In the genomic region with DNA sequence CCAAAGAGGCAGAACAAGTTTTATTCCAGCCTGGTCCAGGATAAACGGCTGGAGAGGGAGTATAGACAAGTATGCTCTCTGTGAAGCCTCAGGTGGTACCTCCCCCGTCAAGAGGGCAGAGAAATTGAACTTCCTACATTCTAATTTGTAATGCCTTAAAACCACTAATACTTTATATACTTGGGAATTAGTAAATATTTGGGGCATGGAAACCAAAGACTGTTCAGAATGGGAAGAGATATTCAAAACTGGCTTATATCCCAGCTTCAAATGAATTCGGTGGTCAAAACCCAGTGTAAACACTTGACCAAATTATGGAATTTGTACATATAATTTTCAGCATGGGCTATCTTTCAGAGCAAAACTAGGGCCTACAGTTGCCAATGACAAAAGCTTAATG, we compare ENCODE assay signal across 29 cellular contexts.
"Had no signal": no experiment of that assay in that cellular context is flagged by ENCODE, and none has a peak within 500 bp of the region (broad histone marks: within the 10 kb centered on the region; RNA-seq: fewer than 3 reads in every experiment).

No MANE protein-coding gene starts in this region.

- H3K27ac Mint-ChIP-seq: immature natural killer cell; mesothelial cell of epicardium; naive B cell; natural killer cell; nephron progenitor cell; neural progenitor cell; progenitor cell of endocrine pancreas; stimulated activated memory B cell treated with anti-CD40 and anti-IgM and Interleukin-4, amounts not matched to agents 10 μg/mL and 1 μg/mL and 100 μg/mL, for 72 hours; stimulated activated naive CD8-positive, alpha-beta T cell treated with anti-CD3 and anti-CD28 coated beads, Interleukin-15, amount 100 ng/mL, for 72 hours had no signal

- H3K9me3 Mint-ChIP-seq: immature natural killer cell; mesothelial cell of epicardium; naive B cell; natural killer cell; neural progenitor cell; stimulated activated memory B cell treated with anti-CD40 and anti-IgM and Interleukin-4, amounts not matched to agents 10 μg/mL and 1 μg/mL and 100 μg/mL, for 72 hours; stimulated activated naive CD8-positive, alpha-beta T cell treated with anti-CD3 and anti-CD28 coated beads, Interleukin-15, amount 100 ng/mL, for 72 hours had no signal

- H3K4me1 Mint-ChIP-seq: immature natural killer cell; mesothelial cell of epicardium; naive B cell; natural killer cell; neural progenitor cell; stimulated activated memory B cell treated with anti-CD40 and anti-IgM and Interleukin-4, amounts not matched to agents 10 μg/mL and 1 μg/mL and 100 μg/mL, for 72 hours; stimulated activated naive CD8-positive, alpha-beta T cell treated with anti-CD3 and anti-CD28 coated beads, Interleukin-15, amount 100 ng/mL, for 72 hours had no signal

- H3K4me3 ChIP-seq: left ventricle myocardium inferior, lung, neural progenitor cell, ovary, right atrium auricular region, right lobe of liver, smooth muscle cell, testis, thyroid gland, transverse colon, upper lobe of left lung, vagina had no signal

- H3K27me3 Mint-ChIP-seq: naive B cell; stimulated activated memory B cell treated with anti-CD40 and anti-IgM and Interleukin-4, amounts not matched to agents 10 μg/mL and 1 μg/mL and 100 μg/mL, for 72 hours; stimulated activated naive CD8-positive, alpha-beta T cell treated with anti-CD3 and anti-CD28 coated beads, Interleukin-15, amount 100 ng/mL, for 72 hours had no signal

- ATAC-seq: natural killer cell; right lobe of liver; stimulated activated memory B cell treated with anti-CD40 and anti-IgM and Interleukin-4, amounts not matched to agents 10 μg/mL and 1 μg/mL and 100 μg/mL, for 72 hours; stimulated activated naive CD8-positive, alpha-beta T cell treated with anti-CD3 and anti-CD28 coated beads, Interleukin-15, amount 100 ng/mL, for 72 hours had no signal

- H3K36me3 Mint-ChIP-seq: immature natural killer cell; naive B cell; natural killer cell; stimulated activated memory B cell treated with anti-CD40 and anti-IgM and Interleukin-4, amounts not matched to agents 10 μg/mL and 1 μg/mL and 100 μg/mL, for 72 hours had no signal

- H3K4me3 Mint-ChIP-seq: immature natural killer cell; mesothelial cell of epicardium; naive B cell; natural killer cell; nephron progenitor cell; neural progenitor cell; stimulated activated memory B cell treated with anti-CD40 and anti-IgM and Interleukin-4, amounts not matched to agents 10 μg/mL and 1 μg/mL and 100 μg/mL, for 72 hours; stimulated activated naive CD8-positive, alpha-beta T cell treated with anti-CD3 and anti-CD28 coated beads, Interleukin-15, amount 100 ng/mL, for 72 hours had no signal

- DNase-seq: hypothalamus; immature natural killer cell; left ventricle myocardium inferior; mesendoderm; naive B cell; natural killer cell; nephron progenitor cell; occipital lobe; ovary; right lobe of liver; stimulated activated CD4-positive, alpha-beta T cell treated with anti-CD3 and anti-CD28 coated beads, Interleukin-1b, Interleukin-23, amount 100 ng/mL, for 48 hours; stimulated activated CD4-positive, alpha-beta T cell treated with anti-CD3 and anti-CD28 coated beads, Interleukin-2, amount 100 ng/mL, for 48 hours; stimulated activated CD4-positive, alpha-beta T cell treated with anti-CD3 and anti-CD28 coated beads, Interleukin-4, amount 100 ng/mL, for 4 hours; stimulated activated CD8-positive, alpha-beta memory T cell treated with anti-CD3 and anti-CD28 coated beads, Interleukin-4, amount 100 ng/mL, for 48 hours; stimulated activated naive CD4-positive, alpha-beta T cell treated with Interleukin-2 at 50 U/mL for 16 hours; stimulated activated naive CD8-positive, alpha-beta T cell treated with anti-CD3 and anti-CD28 coated beads, Interleukin-15, amount 100 ng/mL, for 72 hours; substantia nigra; testis; thyroid gland; transverse colon; upper lobe of left lung had no signal
